Comparison of ENCODE assay signal across 9 cellular contexts in genomic region chr13:40191186-40191980, GRCh38.
DNase-seq lines count a peak whose midpoint lies in the region; ATAC-seq and TF ChIP-seq lines count a peak whose summit lies in the region.
"Had no signal": no experiment of that assay in that cellular context is flagged by ENCODE, and none has a peak within 500 bp of the region (broad histone marks: within the 10 kb centered on the region; RNA-seq: fewer than 3 reads in every experiment).

No MANE protein-coding gene starts in this region.

- no peak overlapping the region for H3K4me3 ChIP-seq in BLaER1

- H3K4me1 ChIP-seq in BLaER1 (peaks cover 39% of the 10 kb centered on the region), foreskin keratinocyte (peaks cover 15% of the 10 kb centered on the region)

- H3K27ac ChIP-seq in BLaER1 (no peak overlapping the region), foreskin keratinocyte (peak overlapping the region; percentile 9)

- no peaks in the 10 kb centered on the region for H4K20me1 ChIP-seq in BLaER1

- H3K4me3 Mint-ChIP-seq in activated CD4-positive, alpha-beta memory T cell treated with anti-CD3 and anti-CD28 coated beads for 36 hours, result no peak overlapping the region

- H3K27me3 ChIP-seq in BLaER1, result no peaks in the 10 kb centered on the region
- H3K27me3 ChIP-seq in foreskin keratinocyte, result no peaks in the 10 kb centered on the region

- DNase-seq in activated CD4-positive, alpha-beta memory T cell treated with anti-CD3 and anti-CD28 coated beads for 36 hours, result no peak
- DNase-seq in foreskin keratinocyte (no peak), pons (ENCODE audit: low spot score) (peak; percentile 63), dedifferentiated amniotic fluid mesenchymal stem cell (ENCODE audit: extremely low spot score) (no peak), NCI-H446 treated with DMSO at 0.1 percent for 48 hours (lab: John Stamatoyannopoulos, UW) (no peak), NK-92 (lab: John Stamatoyannopoulos, UW; ENCODE audit: unreplicated experiment) (no peak)
- DNase-seq: erythroblast had no signal

- POLR2A ChIA-PET in activated CD4-positive, alpha-beta memory T cell treated with anti-CD3 and anti-CD28 coated beads for 36 hours (lab: Charles Lee), result interaction anchor here (1.2 to 2.1 kb wide), 4 partner anchors 9 to 88 kb away, joined by 4 to 14 read pairs (median 5); no protein-coding TSS in a partner anchor

- no peaks in the 10 kb centered on the region for H3K9me3 ChIP-seq in BLaER1

- TF ChIP-seq CTCF in foreskin keratinocyte (conservative IDR thresholded peaks at IDR 0.05), result no peak

- peak overlapping the region; percentile 53 for H3K4me2 ChIP-seq in BLaER1

- peak overlapping the region; percentile 85 for H3K27ac Mint-ChIP-seq in activated CD4-positive, alpha-beta memory T cell treated with anti-CD3 and anti-CD28 coated beads for 36 hours

- H3K36me3 Mint-ChIP-seq in activated CD4-positive, alpha-beta memory T cell treated with anti-CD3 and anti-CD28 coated beads for 36 hours, result no peaks in the 10 kb centered on the region

- CTCF ChIA-PET in activated CD4-positive, alpha-beta memory T cell treated with anti-CD3 and anti-CD28 coated beads for 36 hours (lab: Charles Lee), result interaction anchor here (0.8 to 2.4 kb wide), 6 partner anchors 15 to 506 kb away, joined by 3 to 13 read pairs (median 4); no protein-coding TSS in a partner anchor

- H3K27me3 Mint-ChIP-seq in activated CD4-positive, alpha-beta memory T cell treated with anti-CD3 and anti-CD28 coated beads for 36 hours, result no peaks in the 10 kb centered on the region

- intact Hi-C loops in activated CD4-positive, alpha-beta memory T cell treated with anti-CD3 and anti-CD28 coated beads for 36 hours (cut with micrococcal nuclease), result no loop called here

- no peaks in the 10 kb centered on the region for H3K9me3 Mint-ChIP-seq in activated CD4-positive, alpha-beta memory T cell treated with anti-CD3 and anti-CD28 coated beads for 36 hours

- ATAC-seq in foreskin keratinocyte (no peak), HG02623 (IDR thresholded peaks at IDR 0.05; ENCODE audit: unreplicated experiment) (no peak)

- H3K9ac ChIP-seq in BLaER1, result no peak overlapping the region

- peaks cover 61% of the 10 kb centered on the region for H3K4me1 Mint-ChIP-seq in activated CD4-positive, alpha-beta memory T cell treated with anti-CD3 and anti-CD28 coated beads for 36 hours (ENCODE audit: low read depth)

- H3K36me3 ChIP-seq in BLaER1, result no peaks in the 10 kb centered on the region
